Comparison of ENCODE assay signal across 1 cellular context in genomic region chr13:40535345-40535836, GRCh38.
TF ChIP-seq lines count a peak whose summit lies in the region.

No MANE protein-coding gene starts in this region.

TF ChIP-seq in GM23338, 12 proteins besides CTCF, POLR2A, EP300 and RAD21 (continued from another document):
- no peak for TF ChIP-seq ZNF462 (CRISPR knock-in tag; IDR thresholded peaks at IDR 0.05)
